18 cellular contexts compared by ENCODE assay signal in genomic region chr2:211690736-211691135, GRCh38.
"Had no signal": no experiment of that assay in that cellular context is flagged by ENCODE, and none has a peak within 500 bp of the region (broad histone marks: within the 10 kb centered on the region; RNA-seq: fewer than 3 reads in every experiment).

No MANE protein-coding gene starts in this region.

- H3K36me3 ChIP-seq: suprapubic skin had no signal

- H3K4me1 ChIP-seq: suprapubic skin, tibial artery had no signal

- H3K4me3 ChIP-seq: suprapubic skin, tibial artery had no signal

- H3K27ac ChIP-seq: suprapubic skin, tibial artery had no signal

- DNase-seq: activated CD4-positive, alpha-beta T cell treated with anti-CD3 and anti-CD28 coated beads for 36 hours; activated CD4-positive, CD25-positive, alpha-beta regulatory T cell; activated naive CD4-positive, alpha-beta T cell; activated T-cell treated with anti-CD3 and anti-CD28 coated beads for 4 hours; activated T-cell treated with anti-CD3 and anti-CD28 coated beads, Interleukin-2, amount 50 U/mL, for 72 hours; anterior cingulate cortex; effector memory CD4-positive, alpha-beta T cell; left ventricle myocardium superior; mammary epithelial cell; midbrain; naive thymus-derived CD4-positive, alpha-beta T cell; right cardiac atrium; stimulated activated CD4-positive, alpha-beta T cell treated with anti-CD3 and anti-CD28 coated beads, Interleukin-15, amount 100 ng/mL, for 24 hours; stimulated activated CD4-positive, alpha-beta T cell treated with anti-CD3 and anti-CD28 coated beads, Interleukin-2, amount 100 ng/mL, for 24 hours; stimulated activated naive CD4-positive, alpha-beta T cell; tibial artery had no signal

- ATAC-seq: activated CD4-positive, alpha-beta T cell treated with anti-CD3 and anti-CD28 coated beads for 36 hours; activated naive CD4-positive, alpha-beta T cell treated with anti-CD3 and anti-CD28 coated beads, Interleukin-2, amount 50 U/mL, for 72 hours; activated T-cell treated with anti-CD3 and anti-CD28 coated beads, Interleukin-2, amount 50 U/mL, for 72 hours; left ventricle myocardium superior; naive thymus-derived CD4-positive, alpha-beta T cell; right cardiac atrium had no signal

- H3K9me3 ChIP-seq: suprapubic skin, tibial artery had no signal

- H3K27me3 ChIP-seq: suprapubic skin, tibial artery had no signal
